9 cellular contexts compared by ENCODE assay signal in the genomic region with DNA sequence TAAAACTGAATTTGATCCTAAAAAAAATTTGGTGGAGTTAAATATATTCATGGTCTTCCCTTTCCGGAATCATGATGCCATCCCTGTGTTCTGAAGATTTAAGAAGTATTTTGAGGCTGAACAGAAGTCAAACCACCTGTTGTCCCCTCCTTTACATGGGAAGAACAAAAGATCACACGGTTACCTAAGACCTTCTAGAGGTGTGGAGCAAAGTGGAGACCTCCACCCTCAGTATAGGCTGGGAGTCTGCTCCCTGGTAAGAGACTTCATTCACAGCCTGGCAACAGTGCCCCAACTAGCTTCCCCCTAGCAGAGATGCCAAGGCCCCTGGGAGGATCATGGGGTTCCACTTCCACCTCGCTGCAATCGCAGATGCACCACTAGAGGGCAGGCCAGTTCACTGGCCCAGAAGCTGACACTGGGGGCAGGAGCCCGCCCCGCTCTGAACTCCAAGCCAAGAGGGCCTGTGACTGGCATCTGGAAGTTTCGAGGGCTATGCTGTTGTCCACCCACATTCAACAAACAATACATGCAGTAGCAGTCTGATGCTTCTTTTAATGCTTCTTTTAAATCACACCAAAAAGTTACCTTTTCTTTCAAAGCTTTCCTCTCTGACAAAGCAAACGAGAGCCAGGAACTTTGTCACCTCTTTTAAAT. TPM values are rescaled to one million over a fixed set of nuclear protein-coding genes. Genes with fewer than 3 reads are reported as not detected.
DNase-seq lines count a peak whose midpoint lies in the region; ATAC-seq and TF ChIP-seq lines count a peak whose summit lies in the region.
"Had no signal": no experiment of that assay in that cellular context is flagged by ENCODE, and none has a peak within 500 bp of the region (broad histone marks: within the 10 kb centered on the region; RNA-seq: fewer than 3 reads in every experiment).

No MANE protein-coding gene starts in this region.

- CTCF ChIA-PET in naive thymus-derived CD4-positive, alpha-beta T cell (lab: Charles Lee) = interaction anchor here (0.6 to 3.2 kb wide), 30 partner anchors 9 to 1974 kb away, joined by 3 to 26 read pairs (median 3); partner anchors contain the start of genes RNGTT and UBE2J1

- H3K4me3 Mint-ChIP-seq in naive thymus-derived CD4-positive, alpha-beta T cell = peak overlapping the region in 3 of 10 donors; percentile 13 to 49 (median 29)
- no peak overlapping the region for H3K4me3 Mint-ChIP-seq in stimulated activated memory B cell treated with anti-CD40 and anti-IgM and Interleukin-4, amounts not matched to agents 10 μg/mL and 1 μg/mL and 100 μg/mL, for 72 hours
- H3K4me3 Mint-ChIP-seq: activated naive CD4-positive, alpha-beta T cell treated with anti-CD3 and anti-CD28 coated beads, Interleukin-2, amount 50 U/mL, for 24 hours had no signal

- DNase-seq in COLO668 (lab: John Stamatoyannopoulos, UW; ENCODE audit: unreplicated experiment) = peak; percentile 62
- DNase-seq in NOMO-1 treated with dmso at 0.1 percent for 144 hours (lab: John Stamatoyannopoulos, UW; ENCODE audit: unreplicated experiment) = peak; percentile 48
- DNase-seq in activated CD8-positive, alpha-beta memory T cell treated with anti-CD3 and anti-CD28 coated beads, Interleukin-2, amount 50 U/mL, for 1 hour (ENCODE audit: extremely low read depth) = peak; percentile 38
- DNase-seq in epithelial cell of esophagus (ENCODE audit: low read depth) = peak; percentile 61
- DNase-seq in naive thymus-derived CD4-positive, alpha-beta T cell = peak; percentile 55 to 79 (median 68)

- POLR2A ChIA-PET in naive thymus-derived CD4-positive, alpha-beta T cell (lab: Charles Lee) = interaction anchor here (0.7 to 1.2 kb wide), 6 partner anchors 12 to 291 kb away, joined by 3 to 6 read pairs (median 4); partner anchors contain the start of gene PNRC1

- intact Hi-C loops in naive thymus-derived CD4-positive, alpha-beta T cell (cut with micrococcal nuclease) = loop anchor here (1.0 to 10.0 kb wide), 13 partner anchors 15 to 1105 kb away; partner anchors contain the start of genes ANKRD6 (in 2 of the 2), CASP8AP2 (in 1 of the 2), PNRC1 (in 1 of the 2) and RRAGD (in 1 of the 2)

- H3K4me3 ChIP-seq in epithelial cell of esophagus (ENCODE audit: low read length) = no peak overlapping the region
- H3K4me3 ChIP-seq in naive thymus-derived CD4-positive, alpha-beta T cell (ENCODE audit: low read length) = no peak overlapping the region

- H3K9me3 Mint-ChIP-seq in naive thymus-derived CD4-positive, alpha-beta T cell = no peaks in the 10 kb centered on the region
- no peaks in the 10 kb centered on the region for H3K9me3 Mint-ChIP-seq in stimulated activated memory B cell treated with anti-CD40 and anti-IgM and Interleukin-4, amounts not matched to agents 10 μg/mL and 1 μg/mL and 100 μg/mL, for 72 hours
- H3K9me3 Mint-ChIP-seq: activated naive CD4-positive, alpha-beta T cell treated with anti-CD3 and anti-CD28 coated beads, Interleukin-2, amount 50 U/mL, for 24 hours had no signal

- peak; percentile 65 for ATAC-seq in GM19452 (IDR thresholded peaks at IDR 0.05; ENCODE audit: unreplicated experiment)
- peak; percentile 78 for ATAC-seq in HG03460 (IDR thresholded peaks at IDR 0.05; ENCODE audit: unreplicated experiment)
- ATAC-seq in naive thymus-derived CD4-positive, alpha-beta T cell = peak; percentile 85
- ATAC-seq in stimulated activated memory B cell treated with anti-CD40 and anti-IgM and Interleukin-4, amounts not matched to agents 10 μg/mL and 1 μg/mL and 100 μg/mL, for 72 hours = peak; percentile 89

- peaks cover 6 to 8% of the 10 kb centered on the region in 2 donors for H3K4me1 ChIP-seq in naive thymus-derived CD4-positive, alpha-beta T cell (ENCODE audit: control insufficient read depth in 2 of 2, insufficient read depth in 2 of 2, low read length in 2 of 2)

- H3K27ac Mint-ChIP-seq in naive thymus-derived CD4-positive, alpha-beta T cell = peak overlapping the region in 5 of 9 donors; percentile 39 to 87 (median 59)
- no peak overlapping the region for H3K27ac Mint-ChIP-seq in stimulated activated memory B cell treated with anti-CD40 and anti-IgM and Interleukin-4, amounts not matched to agents 10 μg/mL and 1 μg/mL and 100 μg/mL, for 72 hours
- H3K27ac Mint-ChIP-seq: activated naive CD4-positive, alpha-beta T cell treated with anti-CD3 and anti-CD28 coated beads, Interleukin-2, amount 50 U/mL, for 24 hours had no signal

- H3K4me1 Mint-ChIP-seq in naive thymus-derived CD4-positive, alpha-beta T cell = peaks cover 0 to 42% (median 9%) of the 10 kb centered on the region in 7 donors
- peaks cover 30% of the 10 kb centered on the region for H3K4me1 Mint-ChIP-seq in stimulated activated memory B cell treated with anti-CD40 and anti-IgM and Interleukin-4, amounts not matched to agents 10 μg/mL and 1 μg/mL and 100 μg/mL, for 72 hours

- peak; percentile 97 for TF ChIP-seq CTCF in epithelial cell of esophagus (IDR thresholded peaks at IDR 0.05; ENCODE audit: insufficient read depth, low read depth, low read length, missing control alignments)

- no peaks in the 10 kb centered on the region for H3K27me3 ChIP-seq in naive thymus-derived CD4-positive, alpha-beta T cell (ENCODE audit: control insufficient read depth in 2 of 2, insufficient read depth in 2 of 2, low read length in 2 of 2)

- no peaks in the 10 kb centered on the region for H3K36me3 ChIP-seq in naive thymus-derived CD4-positive, alpha-beta T cell (ENCODE audit: control insufficient read depth in 2 of 3, insufficient read depth in 3 of 3, low read length in 3 of 3)

- no peaks in the 10 kb centered on the region for H3K9me3 ChIP-seq in naive thymus-derived CD4-positive, alpha-beta T cell (ENCODE audit: control insufficient read depth in 2 of 3, low read length in 3 of 3)

- peaks cover 0 to 8% (median 0%) of the 10 kb centered on the region in 5 donors for H3K36me3 Mint-ChIP-seq in naive thymus-derived CD4-positive, alpha-beta T cell
- no peaks in the 10 kb centered on the region for H3K36me3 Mint-ChIP-seq in stimulated activated memory B cell treated with anti-CD40 and anti-IgM and Interleukin-4, amounts not matched to agents 10 μg/mL and 1 μg/mL and 100 μg/mL, for 72 hours
- H3K36me3 Mint-ChIP-seq: activated naive CD4-positive, alpha-beta T cell treated with anti-CD3 and anti-CD28 coated beads, Interleukin-2, amount 50 U/mL, for 24 hours had no signal

- H3K27ac ChIP-seq in naive thymus-derived CD4-positive, alpha-beta T cell (ENCODE audit: low read depth, low read length) = no peak overlapping the region

- no peaks in the 10 kb centered on the region for H3K27me3 Mint-ChIP-seq in naive thymus-derived CD4-positive, alpha-beta T cell
- no peaks in the 10 kb centered on the region for H3K27me3 Mint-ChIP-seq in stimulated activated memory B cell treated with anti-CD40 and anti-IgM and Interleukin-4, amounts not matched to agents 10 μg/mL and 1 μg/mL and 100 μg/mL, for 72 hours
- H3K27me3 Mint-ChIP-seq: activated naive CD4-positive, alpha-beta T cell treated with anti-CD3 and anti-CD28 coated beads, Interleukin-2, amount 50 U/mL, for 24 hours had no signal

RNA-seq across cellular contexts. Expression of gene UBE2J1, which starts 19.5 kb away (rescaled TPM):
- total RNA-seq in naive thymus-derived CD4-positive, alpha-beta T cell = 10 to 100 TPM; 18.8 to 47.7 (median 27.7) TPM
- 10 to 100 TPM; 25.1 to 33.8 TPM for polyA plus RNA-seq in naive thymus-derived CD4-positive, alpha-beta T cell

RNA-seq across cellular contexts. Expression of gene RRAGD, which starts 40.1 kb away (rescaled TPM):
- 10 to 100 TPM in 2 of 5 experiments, 1 to 10 TPM in 3; 7.3 to 12.1 (median 9.6) TPM for total RNA-seq in naive thymus-derived CD4-positive, alpha-beta T cell
- polyA plus RNA-seq in naive thymus-derived CD4-positive, alpha-beta T cell = 1 to 10 TPM; 2.4 to 3.2 TPM

RNA-seq across cellular contexts. Expression of gene GABRR2, which starts 56.9 kb away (rescaled TPM):
- 1 to 10 TPM in 3 of 5 experiments, under 1 TPM in 2; 0.40 to 1.9 (median 1.5) TPM for total RNA-seq in naive thymus-derived CD4-positive, alpha-beta T cell
- not detected for polyA plus RNA-seq in naive thymus-derived CD4-positive, alpha-beta T cell
